In the genomic region with DNA sequence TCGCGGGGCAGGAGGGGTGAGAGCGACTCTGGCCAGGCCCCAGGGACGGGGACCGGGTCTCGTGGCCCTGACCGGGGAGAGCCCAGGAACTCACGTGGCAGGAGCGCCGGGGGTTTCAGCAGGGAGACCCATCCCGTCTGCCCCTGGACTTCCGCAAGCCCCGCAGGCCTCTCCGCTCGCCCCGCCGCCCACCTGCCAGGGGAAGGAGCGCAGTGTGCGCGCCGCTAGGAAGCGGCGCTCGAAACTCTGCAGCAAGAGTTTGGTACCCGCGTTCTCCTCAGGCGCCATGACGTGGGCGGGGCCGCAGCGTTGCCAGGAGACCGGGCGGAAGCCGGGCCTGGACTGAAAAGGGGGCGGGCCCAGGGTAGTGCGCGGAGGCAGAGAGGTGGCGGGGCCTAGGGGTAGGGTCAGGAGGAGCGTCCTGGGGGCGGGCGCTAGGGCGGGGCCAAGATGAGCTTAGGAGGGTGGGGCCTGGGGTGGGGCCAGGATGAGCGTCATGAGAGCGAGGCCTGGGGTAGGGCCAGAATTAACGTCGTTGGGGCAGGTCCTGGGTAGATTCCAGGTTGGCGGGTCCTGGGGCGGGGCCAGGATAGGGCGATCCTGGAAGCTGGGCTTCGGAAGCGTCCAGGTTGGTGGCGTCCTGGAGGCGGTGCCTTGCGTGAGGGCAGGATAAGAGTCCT, we compare ENCODE assay signal across 8 cellular contexts. TPM values are rescaled to one million over a fixed set of nuclear protein-coding genes. Genes with fewer than 3 reads are reported as not detected.
A peak's percentile ranks its signal among the peaks of the same experiment; 100 is the strongest.
DNase-seq lines count a peak whose midpoint lies in the region; ATAC-seq and TF ChIP-seq lines count a peak whose summit lies in the region.

No MANE protein-coding gene starts in this region.

- ATAC-seq in HG02763 (IDR thresholded peaks at IDR 0.05; ENCODE audit: unreplicated experiment), result peak; percentile 100

- no peak overlapping the region for H3K4ac ChIP-seq in trophoblast cell (ENCODE audit: low read depth, low read length)

- H4K91ac ChIP-seq in trophoblast cell (ENCODE audit: low read depth, low read length), result peak overlapping the region; percentile 70

- no CpG with 5 or more reads among the region's 54 CpGs for WGBS in trophoblast cell (ENCODE audit: extremely low coverage, insufficient coverage, insufficient read length)

- no peaks in the 10 kb centered on the region for H3F3A ChIP-seq in SU-DHL-6 (ENCODE audit: insufficient read depth)

- peak overlapping the region; percentile 33 for H2BK120ac ChIP-seq in trophoblast cell (ENCODE audit: insufficient read depth, low read length, poor library complexity)

- H3K9ac ChIP-seq in SU-DHL-6 (ENCODE audit: low read length) (peak overlapping the region; percentile 80), adipocyte (ENCODE audit: low read length) (peak overlapping the region; percentile 87), trophoblast cell (ENCODE audit: low read length) (peak overlapping the region; percentile 35)

- peaks cover 30% of the 10 kb centered on the region for H3K4me1 Mint-ChIP-seq in type B pancreatic cell (ENCODE audit: unreplicated experiment)

- no peak overlapping the region for H2BK5ac ChIP-seq in trophoblast cell (ENCODE audit: low read depth, low read length, poor library complexity)

- H4K8ac ChIP-seq in trophoblast cell (ENCODE audit: low read depth, low read length), result peak overlapping the region; percentile 76

- H4K12ac ChIP-seq in trophoblast cell (ENCODE audit: low read depth, low read length), result peak overlapping the region; percentile 16

- peak overlapping the region; percentile 85 for H3K4me3 ChIP-seq in GM12865 (ENCODE audit: low read depth, low read length)
- H3K4me3 ChIP-seq in SU-DHL-6 (ENCODE audit: insufficient read depth, low read length, poor library complexity, severe bottlenecking), result peak overlapping the region; percentile 91
- H3K4me3 ChIP-seq in adipocyte (ENCODE audit: low read length), result peak overlapping the region; percentile 86
- H3K4me3 ChIP-seq in cardiac muscle cell, result peak overlapping the region; percentile 91
- peak overlapping the region; percentile 86 for H3K4me3 ChIP-seq in trophoblast cell (ENCODE audit: low read depth, low read length)

- H3K9me3 ChIP-seq in SU-DHL-6 (ENCODE audit: insufficient read depth, low read length) (no peaks in the 10 kb centered on the region), adipocyte (ENCODE audit: control insufficient read depth, low read length) (no peaks in the 10 kb centered on the region), cardiac muscle cell (ENCODE audit: low read depth) (no peaks in the 10 kb centered on the region), trophoblast cell (ENCODE audit: insufficient read depth, low read depth, low read length) (no peaks in the 10 kb centered on the region)

- no peaks in the 10 kb centered on the region for H3K36me3 ChIP-seq in SU-DHL-6 (ENCODE audit: low read length)
- H3K36me3 ChIP-seq in adipocyte (ENCODE audit: control insufficient read depth, insufficient read depth, low read length, severe bottlenecking), result no peaks in the 10 kb centered on the region
- no peaks in the 10 kb centered on the region for H3K36me3 ChIP-seq in cardiac muscle cell
- H3K36me3 ChIP-seq in trophoblast cell (ENCODE audit: control insufficient read depth in 1 of 2, insufficient read depth in 2 of 2, low read length in 2 of 2), result no peaks in the 10 kb centered on the region

- H4K20me1 ChIP-seq in SU-DHL-6 (ENCODE audit: low read depth, low read length), result no peaks in the 10 kb centered on the region

- H2AFZ ChIP-seq in SU-DHL-6 (ENCODE audit: low read depth, low read length, severe bottlenecking) (peak overlapping the region; percentile 80), trophoblast cell (ENCODE audit: insufficient read depth, low read length, poor library complexity) (peak overlapping the region; percentile 83)

- H3K4me1 ChIP-seq in adipocyte (ENCODE audit: control insufficient read depth, insufficient read depth, low read length) (peaks cover 7% of the 10 kb centered on the region), cardiac muscle cell (ENCODE audit: low read depth) (no peaks in the 10 kb centered on the region), trophoblast cell (ENCODE audit: control insufficient read depth in 1 of 2, insufficient read depth in 2 of 2, low read length in 2 of 2) (peaks cover 0 to 3% of the 10 kb centered on the region in 2 experiments)

- H3K4me2 ChIP-seq in SU-DHL-6 (ENCODE audit: low read depth, low read length, poor library complexity, severe bottlenecking) (peak overlapping the region; percentile 63), trophoblast cell (ENCODE audit: low read length) (peak overlapping the region; percentile 84)

- H2AK5ac ChIP-seq in trophoblast cell (ENCODE audit: low read length), result no peak overlapping the region

- peak overlapping the region; percentile 64 for H3K18ac ChIP-seq in trophoblast cell (ENCODE audit: low read length)

- H3K79me2 ChIP-seq in SU-DHL-6 (ENCODE audit: insufficient read depth, low read length) (no peaks in the 10 kb centered on the region), trophoblast cell (ENCODE audit: control insufficient read depth, insufficient read depth, low read length, poor library complexity) (no peaks in the 10 kb centered on the region)

- no peaks in the 10 kb centered on the region for H3K9me3 Mint-ChIP-seq in type B pancreatic cell

- H3K27ac ChIP-seq in SU-DHL-6 (ENCODE audit: low read depth, low read length) (peak overlapping the region; percentile 35), cardiac muscle cell (peak overlapping the region; percentile 77), trophoblast cell (ENCODE audit: low read depth, low read length) (peak overlapping the region; percentile 5)

- TF ChIP-seq CTCF in GM12865 (IDR thresholded peaks at IDR 0.05; ENCODE audit: insufficient read depth, low read depth, low read length, missing control alignments) (no peak), SU-DHL-6 (IDR thresholded peaks at IDR 0.05; ENCODE audit: insufficient read depth, low read length, poor library complexity, severe bottlenecking) (no peak), cardiac muscle cell (IDR thresholded peaks at IDR 0.05; ENCODE audit: low read depth, low read length) (no peak), type B pancreatic cell (conservative IDR thresholded peaks at IDR 0.05) (no peak)

- DNase-seq in GM12865 (ENCODE audit: low read depth) (peak; percentile 99), NCI-H1417 (lab: John Stamatoyannopoulos, UW) (peak; percentile 96 to 100 (median 99)), adipocyte (ENCODE audit: low read depth) (peak; percentile 99), cardiac muscle cell (ENCODE audit: low read depth in 1 of 2, low spot score in 1 of 2) (peak; percentile 98 to 99), trophoblast cell (peak; percentile 96), type B pancreatic cell (ENCODE audit: extremely low spot score, unreplicated experiment) (peak; percentile 98)

- no peaks in the 10 kb centered on the region for H3K27me3 Mint-ChIP-seq in type B pancreatic cell

- no peaks in the 10 kb centered on the region for H3K9me2 ChIP-seq in SU-DHL-6 (replicated peaks; ENCODE audit: insufficient read depth, low read length)

- peak overlapping the region; percentile 90 for H3K27ac Mint-ChIP-seq in type B pancreatic cell

- no peak overlapping the region for H2BK12ac ChIP-seq in trophoblast cell (ENCODE audit: low read length)

- H3K23ac ChIP-seq in trophoblast cell (ENCODE audit: low read length), result no peak overlapping the region

- H3K27me3 ChIP-seq in SU-DHL-6 (ENCODE audit: low read length) (no peaks in the 10 kb centered on the region), adipocyte (replicated peaks; ENCODE audit: control insufficient read depth, insufficient read depth, low read length) (no peaks in the 10 kb centered on the region), cardiac muscle cell (no peaks in the 10 kb centered on the region), trophoblast cell (ENCODE audit: insufficient read depth, low read length) (no peaks in the 10 kb centered on the region)

- H3K14ac ChIP-seq in trophoblast cell (ENCODE audit: low read length), result peak overlapping the region; percentile 44

- H3K79me1 ChIP-seq in trophoblast cell (ENCODE audit: low read length), result peaks cover 7% of the 10 kb centered on the region

- H3K36me3 Mint-ChIP-seq in type B pancreatic cell, result peaks cover 4% of the 10 kb centered on the region

- H3K4me3 Mint-ChIP-seq in type B pancreatic cell, result peak overlapping the region; percentile 87

RNA-seq across cellular contexts. Expression of gene ALG1L2, which starts 29.7 kb away (rescaled TPM):
- not detected in 2 replicates for total RNA-seq in cardiac muscle cell
- 2.6 and 3.4 TPM in 2 replicates for polyA plus RNA-seq in cardiac muscle cell
- 0.18 TPM in 1 of 2 replicates, not detected in the other for polyA plus RNA-seq in trophoblast cell (2013)
- total RNA-seq in type B pancreatic cell (ENCODE audit: low replicate concordance), result 1.4 and 2.1 TPM in 2 replicates

Comparison
In these comparisons a context has a peak if more than half of its experiments do, and no peak if none do; other contexts are left out.
1. Peak in every context shown above with its lines: DNase-seq, ATAC-seq, H3K4me3 ChIP-seq and H3K27ac ChIP-seq.
2. H3K27ac ChIP-seq: peak in every context shown above with its lines; median percentile 77 in cardiac muscle cell; 35 in SU-DHL-6; 5 in trophoblast cell.
3. H3K9ac ChIP-seq: peak in every context shown above with its lines; median percentile 87 in adipocyte; 80 in SU-DHL-6; 35 in trophoblast cell.